8 cellular contexts compared by ENCODE assay signal in genomic region chr4:48681856-48682255, GRCh38.
A peak's percentile ranks its signal among the peaks of the same experiment; 100 is the strongest.
DNase-seq lines count a peak whose midpoint lies in the region; ATAC-seq and TF ChIP-seq lines count a peak whose summit lies in the region.

No MANE protein-coding gene starts in this region.

- H3K9me3 Mint-ChIP-seq in T-helper 1 cell treated with Interleukin-12 subunit alpha and Interleukin-12 subunit beta and Interleukin-4 antibody, amounts not matched to agents 30 μg/mL and 1 μg/mL, for 36 hours = no peaks in the 10 kb centered on the region

- no peak overlapping the region for H3K4me3 ChIP-seq in left ventricle myocardium inferior

- peaks cover 5% of the 10 kb centered on the region for H3K36me3 Mint-ChIP-seq in T-helper 1 cell treated with Interleukin-12 subunit alpha and Interleukin-12 subunit beta and Interleukin-4 antibody, amounts not matched to agents 30 μg/mL and 1 μg/mL, for 36 hours (ENCODE audit: low read depth)

- H3K36me3 ChIP-seq in left ventricle myocardium inferior = no peaks in the 10 kb centered on the region

- H3K27ac Mint-ChIP-seq in T-helper 1 cell treated with Interleukin-12 subunit alpha and Interleukin-12 subunit beta and Interleukin-4 antibody, amounts not matched to agents 30 μg/mL and 1 μg/mL, for 36 hours = peak overlapping the region; percentile 1

- intact Hi-C loops in left ventricle myocardium inferior (cut with micrococcal nuclease) = loop anchor here (5.0 kb wide), 1 partner anchor 105 kb away; no protein-coding TSS in a partner anchor

- H3K4me3 Mint-ChIP-seq in T-helper 1 cell treated with Interleukin-12 subunit alpha and Interleukin-12 subunit beta and Interleukin-4 antibody, amounts not matched to agents 30 μg/mL and 1 μg/mL, for 36 hours = no peak overlapping the region

- H3K27me3 Mint-ChIP-seq in T-helper 1 cell treated with Interleukin-12 subunit alpha and Interleukin-12 subunit beta and Interleukin-4 antibody, amounts not matched to agents 30 μg/mL and 1 μg/mL, for 36 hours (ENCODE audit: low read depth) = no peaks in the 10 kb centered on the region

- peaks cover 40% of the 10 kb centered on the region for H3K4me1 ChIP-seq in left ventricle myocardium inferior

- TF ChIP-seq CTCF in 22Rv1 (IDR thresholded peaks at IDR 0.05) (peak; percentile 27; the same call in 1 of the 2 replicates), GM13977 (IDR thresholded peaks at IDR 0.05; ENCODE audit: extremely low read depth, insufficient read depth, missing control alignments) (peak; percentile 42), left ventricle myocardium inferior (IDR thresholded peaks at IDR 0.05; ENCODE audit: borderline replicate concordance) (peak; percentile 64)

- DNase-seq in GM13977 (ENCODE audit: low spot score) (peak; percentile 39), left ventricle myocardium inferior (no peak), NCI-H510A treated with DMSO at 0.1 percent for 48 hours (lab: John Stamatoyannopoulos, UW) (no peak), NCI-H748 treated with DMSO at 0.1 percent for 48 hours (lab: John Stamatoyannopoulos, UW) (no peak), NCI-H146 treated with DMSO at 0.1 percent for 48 hours (lab: John Stamatoyannopoulos, UW; ENCODE audit: unreplicated experiment) (no peak)

- in situ Hi-C loops in GM13977 (cut with MboI; ENCODE audit: low pct_unique_long_range_greater_than_20kb, low sequenced_read_pairs, unreplicated experiment) = no loop called here

- H3K9me3 ChIP-seq in left ventricle myocardium inferior (replicated peaks) = no peaks in the 10 kb centered on the region

- H3K4me1 Mint-ChIP-seq in T-helper 1 cell treated with Interleukin-12 subunit alpha and Interleukin-12 subunit beta and Interleukin-4 antibody, amounts not matched to agents 30 μg/mL and 1 μg/mL, for 36 hours (ENCODE audit: low read depth) = peaks cover 22% of the 10 kb centered on the region

- H3K27ac ChIP-seq in 22Rv1 (no peak overlapping the region), left ventricle myocardium inferior (replicated peaks) (peak overlapping the region; percentile 24)

- peak; percentile 69 for ATAC-seq in HG02973 (IDR thresholded peaks at IDR 0.05; ENCODE audit: unreplicated experiment)

- H3K27me3 ChIP-seq in left ventricle myocardium inferior (ENCODE audit: low read depth) = no peaks in the 10 kb centered on the region
